Comparison of ENCODE assay signal across 2 cellular contexts in the genomic region with DNA sequence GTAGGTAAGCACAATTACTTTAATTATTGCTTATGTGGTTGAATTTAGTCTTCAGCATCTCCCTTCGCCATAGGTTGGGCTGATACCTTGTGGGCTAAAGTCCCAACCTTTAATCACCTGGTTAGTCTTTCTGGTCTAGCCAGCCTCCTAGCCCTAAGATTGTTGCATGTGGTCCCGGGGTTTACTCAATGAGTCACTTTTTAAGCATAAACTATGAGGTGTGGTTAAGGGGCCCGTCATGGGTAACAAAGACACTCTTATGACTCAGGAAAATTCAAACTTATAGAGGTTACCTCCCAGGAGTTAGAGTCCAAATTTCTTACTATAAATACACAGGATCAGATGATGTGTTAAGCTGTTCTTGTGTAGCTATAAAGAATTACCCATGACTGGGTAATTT.
TF ChIP-seq lines count a peak whose summit lies in the region.

No MANE protein-coding gene starts in this region.

TF ChIP-seq in HepG2, 621 proteins besides CTCF, POLR2A, EP300 and RAD21 (continued from another document):
- TF ChIP-seq, protein P1, sequence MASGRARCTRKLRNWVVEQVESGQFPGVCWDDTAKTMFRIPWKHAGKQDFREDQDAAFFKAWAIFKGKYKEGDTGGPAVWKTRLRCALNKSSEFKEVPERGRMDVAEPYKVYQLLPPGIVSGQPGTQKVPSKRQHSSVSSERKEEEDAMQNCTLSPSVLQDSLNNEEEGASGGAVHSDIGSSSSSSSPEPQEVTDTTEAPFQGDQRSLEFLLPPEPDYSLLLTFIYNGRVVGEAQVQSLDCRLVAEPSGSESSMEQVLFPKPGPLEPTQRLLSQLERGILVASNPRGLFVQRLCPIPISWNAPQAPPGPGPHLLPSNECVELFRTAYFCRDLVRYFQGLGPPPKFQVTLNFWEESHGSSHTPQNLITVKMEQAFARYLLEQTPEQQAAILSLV (CRISPR knock-in tag; IDR thresholded peaks at IDR 0.05; ENCODE audit: borderline replicate concordance): no peak
- TF ChIP-seq, protein P2, sequence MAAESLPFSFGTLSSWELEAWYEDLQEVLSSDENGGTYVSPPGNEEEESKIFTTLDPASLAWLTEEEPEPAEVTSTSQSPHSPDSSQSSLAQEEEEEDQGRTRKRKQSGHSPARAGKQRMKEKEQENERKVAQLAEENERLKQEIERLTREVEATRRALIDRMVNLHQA (CRISPR knock-in tag; IDR thresholded peaks at IDR 0.05): no peak
- TF ChIP-seq SOX5 (CRISPR knock-in tag; IDR thresholded peaks at IDR 0.05; ENCODE audit: borderline replicate concordance): no peak
- TF ChIP-seq, protein P3, sequence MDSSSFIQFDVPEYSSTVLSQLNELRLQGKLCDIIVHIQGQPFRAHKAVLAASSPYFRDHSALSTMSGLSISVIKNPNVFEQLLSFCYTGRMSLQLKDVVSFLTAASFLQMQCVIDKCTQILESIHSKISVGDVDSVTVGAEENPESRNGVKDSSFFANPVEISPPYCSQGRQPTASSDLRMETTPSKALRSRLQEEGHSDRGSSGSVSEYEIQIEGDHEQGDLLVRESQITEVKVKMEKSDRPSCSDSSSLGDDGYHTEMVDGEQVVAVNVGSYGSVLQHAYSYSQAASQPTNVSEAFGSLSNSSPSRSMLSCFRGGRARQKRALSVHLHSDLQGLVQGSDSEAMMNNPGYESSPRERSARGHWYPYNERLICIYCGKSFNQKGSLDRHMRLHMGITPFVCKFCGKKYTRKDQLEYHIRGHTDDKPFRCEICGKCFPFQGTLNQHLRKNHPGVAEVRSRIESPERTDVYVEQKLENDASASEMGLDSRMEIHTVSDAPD (CRISPR knock-in tag; IDR thresholded peaks at IDR 0.05): no peak
- no peak for TF ChIP-seq MIER3 (CRISPR knock-in tag; IDR thresholded peaks at IDR 0.05; ENCODE audit: borderline replicate concordance)

TF ChIP-seq in SK-N-SH, 30 proteins besides CTCF, POLR2A, EP300 and RAD21 (continued from another document):
- TF ChIP-seq, protein P4, sequence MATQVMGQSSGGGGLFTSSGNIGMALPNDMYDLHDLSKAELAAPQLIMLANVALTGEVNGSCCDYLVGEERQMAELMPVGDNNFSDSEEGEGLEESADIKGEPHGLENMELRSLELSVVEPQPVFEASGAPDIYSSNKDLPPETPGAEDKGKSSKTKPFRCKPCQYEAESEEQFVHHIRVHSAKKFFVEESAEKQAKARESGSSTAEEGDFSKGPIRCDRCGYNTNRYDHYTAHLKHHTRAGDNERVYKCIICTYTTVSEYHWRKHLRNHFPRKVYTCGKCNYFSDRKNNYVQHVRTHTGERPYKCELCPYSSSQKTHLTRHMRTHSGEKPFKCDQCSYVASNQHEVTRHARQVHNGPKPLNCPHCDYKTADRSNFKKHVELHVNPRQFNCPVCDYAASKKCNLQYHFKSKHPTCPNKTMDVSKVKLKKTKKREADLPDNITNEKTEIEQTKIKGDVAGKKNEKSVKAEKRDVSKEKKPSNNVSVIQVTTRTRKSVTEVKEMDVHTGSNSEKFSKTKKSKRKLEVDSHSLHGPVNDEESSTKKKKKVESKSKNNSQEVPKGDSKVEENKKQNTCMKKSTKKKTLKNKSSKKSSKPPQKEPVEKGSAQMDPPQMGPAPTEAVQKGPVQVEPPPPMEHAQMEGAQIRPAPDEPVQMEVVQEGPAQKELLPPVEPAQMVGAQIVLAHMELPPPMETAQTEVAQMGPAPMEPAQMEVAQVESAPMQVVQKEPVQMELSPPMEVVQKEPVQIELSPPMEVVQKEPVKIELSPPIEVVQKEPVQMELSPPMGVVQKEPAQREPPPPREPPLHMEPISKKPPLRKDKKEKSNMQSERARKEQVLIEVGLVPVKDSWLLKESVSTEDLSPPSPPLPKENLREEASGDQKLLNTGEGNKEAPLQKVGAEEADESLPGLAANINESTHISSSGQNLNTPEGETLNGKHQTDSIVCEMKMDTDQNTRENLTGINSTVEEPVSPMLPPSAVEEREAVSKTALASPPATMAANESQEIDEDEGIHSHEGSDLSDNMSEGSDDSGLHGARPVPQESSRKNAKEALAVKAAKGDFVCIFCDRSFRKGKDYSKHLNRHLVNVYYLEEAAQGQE (IDR thresholded peaks at IDR 0.05; ENCODE audit: low read depth, low read length): no peak
